1 cellular context compared by ENCODE assay signal in genomic region chr19:18646535-18647370, GRCh38.
TF ChIP-seq lines count a peak whose summit lies in the region.

No MANE protein-coding gene starts in this region.

TF ChIP-seq in WTC11, 78 proteins besides CTCF, POLR2A, EP300 and RAD21 (continued from another document):
- TF ChIP-seq, protein P1, sequence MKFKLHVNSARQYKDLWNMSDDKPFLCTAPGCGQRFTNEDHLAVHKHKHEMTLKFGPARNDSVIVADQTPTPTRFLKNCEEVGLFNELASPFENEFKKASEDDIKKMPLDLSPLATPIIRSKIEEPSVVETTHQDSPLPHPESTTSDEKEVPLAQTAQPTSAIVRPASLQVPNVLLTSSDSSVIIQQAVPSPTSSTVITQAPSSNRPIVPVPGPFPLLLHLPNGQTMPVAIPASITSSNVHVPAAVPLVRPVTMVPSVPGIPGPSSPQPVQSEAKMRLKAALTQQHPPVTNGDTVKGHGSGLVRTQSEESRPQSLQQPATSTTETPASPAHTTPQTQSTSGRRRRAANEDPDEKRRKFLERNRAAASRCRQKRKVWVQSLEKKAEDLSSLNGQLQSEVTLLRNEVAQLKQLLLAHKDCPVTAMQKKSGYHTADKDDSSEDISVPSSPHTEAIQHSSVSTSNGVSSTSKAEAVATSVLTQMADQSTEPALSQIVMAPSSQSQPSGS (CRISPR knock-in tag; IDR thresholded peaks at IDR 0.05; ENCODE audit: borderline replicate concordance, low read depth) = no peak
- no peak for TF ChIP-seq MYBL2 (CRISPR knock-in tag; IDR thresholded peaks at IDR 0.05)
